ENCODE assay signal across 11 cellular contexts in the genomic region with DNA sequence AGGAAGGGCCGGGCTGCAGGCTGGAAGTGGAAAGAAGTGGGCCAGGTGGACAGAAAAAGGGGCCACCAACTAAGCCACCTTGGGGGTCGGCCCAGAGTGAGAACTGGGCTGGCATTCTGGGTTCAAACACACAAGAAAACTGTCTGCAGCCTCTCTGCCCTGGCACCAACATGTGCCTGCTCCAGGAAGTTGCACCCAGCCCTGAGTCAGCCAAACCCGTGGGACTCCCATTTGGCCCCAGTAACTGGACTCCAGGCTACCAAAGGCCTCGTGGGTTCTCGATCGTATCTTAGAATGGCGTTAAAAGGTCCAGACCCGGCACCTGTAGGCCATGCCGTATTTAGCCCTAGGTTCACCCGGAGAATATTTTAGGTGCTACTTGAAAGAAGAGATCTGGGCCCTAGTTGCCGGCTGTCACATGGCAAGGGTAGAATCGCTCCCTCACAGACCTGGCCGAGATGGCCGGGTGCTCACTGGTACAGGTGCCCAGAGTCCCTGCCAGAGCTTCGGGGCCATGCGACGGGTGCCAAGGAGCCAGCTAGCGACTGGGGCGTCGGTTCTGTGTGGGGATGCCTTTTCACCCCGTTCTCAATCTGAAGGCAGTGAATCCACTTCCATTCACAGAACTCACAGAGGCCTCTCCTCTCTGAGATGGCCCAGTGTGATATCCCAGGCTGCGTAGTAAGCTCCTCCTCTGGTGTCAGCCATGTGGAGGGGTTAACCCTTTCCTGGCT.
DNase-seq lines count a peak whose midpoint lies in the region; ATAC-seq and TF ChIP-seq lines count a peak whose summit lies in the region.
"Had no signal": no experiment of that assay in that cellular context is flagged by ENCODE, and none has a peak within 500 bp of the region (broad histone marks: within the 10 kb centered on the region; RNA-seq: fewer than 3 reads in every experiment).

No MANE protein-coding gene starts in this region.

- WGBS in esophagus squamous epithelium, 2 donors, result 40 to 64% methylated on average over 4 to 22 of the region's 22 CpGs
- 28 to 33% (median 33%) methylated on average over 22 of the region's 22 CpGs for WGBS in psoas muscle, 3 donors

- POLR2A ChIA-PET in Panc1 (lab: Charles Lee), result no interaction called here
- POLR2A ChIA-PET in T-cell (lab: Charles Lee), result interaction anchor here in 1 of 2 donors (0.5 kb wide), 1 partner anchor 1504 kb away, joined by 3 read pairs; no protein-coding TSS in a partner anchor

- no peak for TF ChIP-seq POLR2A in esophagus squamous epithelium (IDR thresholded peaks at IDR 0.05)

- no peaks in the 10 kb centered on the region for H3K36me3 Mint-ChIP-seq in T-cell
- H3K36me3 Mint-ChIP-seq: activated CD4-positive, alpha-beta memory T cell treated with anti-CD3 and anti-CD28 coated beads for 36 hours had no signal

- H3K4me1 Mint-ChIP-seq in T-cell, result peaks cover 43 to 45% (median 43%) of the 10 kb centered on the region in 3 donors

- no peaks in the 10 kb centered on the region for H3K9me3 Mint-ChIP-seq in T-cell
- H3K9me3 Mint-ChIP-seq: activated CD4-positive, alpha-beta memory T cell treated with anti-CD3 and anti-CD28 coated beads for 36 hours had no signal

- in situ Hi-C loops in Panc1 (cut with HindIII; ENCODE audit: low pct_unique_long_range_greater_than_20kb, low sequenced_read_pairs), result no loop called here

- peak overlapping the region in 1 of 2 donors; percentile 95 for H3K27ac Mint-ChIP-seq in T-cell
- H3K27ac Mint-ChIP-seq: activated CD4-positive, alpha-beta memory T cell treated with anti-CD3 and anti-CD28 coated beads for 36 hours had no signal

- no peak for TF ChIP-seq CTCF in Panc1 (IDR thresholded peaks at IDR 0.05)
- no peak for TF ChIP-seq CTCF in esophagus squamous epithelium (IDR thresholded peaks at IDR 0.05)
- TF ChIP-seq CTCF in psoas muscle (IDR thresholded peaks at IDR 0.05), result no peak

- peaks cover 64% of the 10 kb centered on the region for H3K4me1 ChIP-seq in Panc1 (ENCODE audit: control insufficient read depth, insufficient read depth, low read length)
- peaks cover 36 to 80% (median 50%) of the 10 kb centered on the region in 3 donors for H3K4me1 ChIP-seq in esophagus squamous epithelium
- peaks cover 53% of the 10 kb centered on the region for H3K4me1 ChIP-seq in psoas muscle

- intact Hi-C loops in Panc1 (cut with micrococcal nuclease; ENCODE audit: unreplicated experiment) (no loop called here), esophagus squamous epithelium (cut with DNase I) (no loop called here), psoas muscle (cut with DNase I) (loop anchor here (5.0 to 10.0 kb wide), 5 partner anchors 40 to 187 kb away; no protein-coding TSS in a partner anchor)

- H3K27me3 ChIP-seq in Panc1 (ENCODE audit: control insufficient read depth, insufficient read depth, low read length), result no peaks in the 10 kb centered on the region
- H3K27me3 ChIP-seq in esophagus squamous epithelium, result peaks cover 0 to 2% (median 0%) of the 10 kb centered on the region in 4 donors
- H3K27me3 ChIP-seq in psoas muscle (ENCODE audit: insufficient read depth in 3 of 3, low read length in 2 of 3), result no peaks in the 10 kb centered on the region

- peaks cover 0 to 11% of the 10 kb centered on the region in 2 donors for H3K27me3 Mint-ChIP-seq in T-cell

- DNase-seq in Daoy (ENCODE audit: low read depth) (peak; percentile 67), Panc1 (ENCODE audit: low read depth, low spot score) (no peak), esophagus squamous epithelium (lab: John Stamatoyannopoulos, UW) (no peak), psoas muscle (peak; percentile 70 to 84), NCI-H524 (lab: John Stamatoyannopoulos, UW) (no peak), T-cell (no peak), NCI-H748 (lab: John Stamatoyannopoulos, UW; ENCODE audit: unreplicated experiment) (no peak)
- DNase-seq: activated CD4-positive, alpha-beta memory T cell treated with anti-CD3 and anti-CD28 coated beads for 36 hours; DMS79 treated with DMSO at 0.1 percent for 48 hours; NCI-H774 had no signal

- H3K4me3 Mint-ChIP-seq in T-cell, result peak overlapping the region in 1 of 3 donors; percentile 79
- H3K4me3 Mint-ChIP-seq: activated CD4-positive, alpha-beta memory T cell treated with anti-CD3 and anti-CD28 coated beads for 36 hours had no signal

- H3K36me3 ChIP-seq in Panc1 (ENCODE audit: control insufficient read depth, insufficient read depth, low read length) (no peaks in the 10 kb centered on the region), esophagus squamous epithelium (no peaks in the 10 kb centered on the region), psoas muscle (ENCODE audit: insufficient read depth in 1 of 2, low read depth in 1 of 2) (peaks cover 0 to 2% of the 10 kb centered on the region in 2 donors)

- no TSS peak for BruUV-seq in Panc1 (replicated peaks; lab: Mats Ljungman, UMichigan)

- H3K27ac ChIP-seq in Panc1 (ENCODE audit: low read length) (peak overlapping the region; percentile 93), esophagus squamous epithelium (peak overlapping the region; percentile 76 to 93 (median 80)), psoas muscle (peak overlapping the region; percentile 97)

- CTCF ChIA-PET in Panc1 (lab: Charles Lee) (interaction anchor here (0.6 to 1.0 kb wide), 2 partner anchors 22 to 194 kb away, joined by 4 to 7 read pairs; no protein-coding TSS in a partner anchor), T-cell (lab: Charles Lee) (no interaction called here)

- H3K4me3 ChIP-seq in Panc1 (ENCODE audit: low read depth in 2 of 2, low read length in 2 of 2) (peak overlapping the region; percentile 65 to 98), esophagus squamous epithelium (peak overlapping the region in 2 of 4 donors; percentile 5 to 26), psoas muscle (peak overlapping the region; percentile 97)

- no peaks in the 10 kb centered on the region for H3K9me3 ChIP-seq in Panc1 (ENCODE audit: control insufficient read depth, insufficient read depth, low read depth, low read length)
- no peaks in the 10 kb centered on the region for H3K9me3 ChIP-seq in esophagus squamous epithelium
- no peaks in the 10 kb centered on the region for H3K9me3 ChIP-seq in psoas muscle

- ATAC-seq in Panc1 (peak; percentile 65), psoas muscle (peak; percentile 66 to 73 (median 72)), T-cell (replicated peaks in 1 of 4) (no peak), HG02759 (IDR thresholded peaks at IDR 0.05; ENCODE audit: unreplicated experiment) (no peak)

Comparison
In these comparisons a context has a peak if more than half of its experiments do, and no peak if none do; other contexts are left out.
1. DNase-seq: peak in Daoy (single experiment) and psoas muscle (2 of 2); none in Panc1 (single experiment), esophagus squamous epithelium (single experiment), NCI-H524 (0 of 2), T-cell (0 of 34) and NCI-H748 (single experiment).
2. ATAC-seq: peak in Panc1 (single experiment) and psoas muscle (4 of 4); none in T-cell (0 of 4) and HG02759 (single experiment).
3. intact Hi-C loops: an anchor here in psoas muscle (5.0 to 10.0 kb wide); none called in Panc1 and esophagus squamous epithelium.
4. Peak in every context shown above with its lines, with median percentiles within 50 percentile points of each other: H3K27ac ChIP-seq.